In the genomic region with DNA sequence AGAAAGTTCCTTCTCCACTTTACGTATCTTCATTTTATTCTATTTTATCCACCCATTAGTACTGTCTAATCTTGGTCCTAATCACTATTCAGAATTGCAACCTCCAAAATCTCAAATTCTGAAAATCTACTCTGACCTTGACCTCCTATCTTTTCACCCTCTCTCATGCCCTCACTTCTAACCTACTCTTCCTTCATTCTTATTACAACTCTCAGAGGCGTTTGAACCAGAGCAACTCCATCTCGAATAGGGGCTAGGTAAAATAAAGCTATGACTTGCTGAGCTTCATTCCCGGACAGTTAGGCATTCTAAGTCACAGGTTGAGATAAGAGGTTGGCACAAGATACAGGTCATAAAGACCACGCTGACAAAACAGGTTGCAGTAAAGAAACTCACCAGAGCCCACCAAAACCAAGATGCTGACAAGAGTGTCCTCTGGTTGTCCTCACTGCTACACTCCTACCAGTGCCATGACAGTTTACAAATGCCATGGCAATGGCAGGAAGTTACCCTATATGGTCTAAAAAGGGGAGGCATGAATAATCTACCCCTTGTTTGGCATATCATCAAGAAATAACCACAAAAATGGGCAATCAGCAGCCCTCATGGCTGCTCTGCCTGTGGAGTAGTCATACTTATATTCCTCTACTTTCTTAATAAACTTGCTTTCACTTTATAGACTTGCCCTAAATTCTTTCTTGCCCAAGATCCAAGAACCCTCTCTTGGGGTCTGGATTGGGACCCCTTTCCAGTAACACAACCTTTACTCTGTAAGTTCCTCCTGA, we compare ENCODE assay signal across 15 cellular contexts. TPM values are rescaled to one million over a fixed set of nuclear protein-coding genes. Genes with fewer than 3 reads are reported as not detected.
DNase-seq lines count a peak whose midpoint lies in the region; ATAC-seq and TF ChIP-seq lines count a peak whose summit lies in the region.
"Had no signal": no experiment of that assay in that cellular context is flagged by ENCODE, and none has a peak within 500 bp of the region (broad histone marks: within the 10 kb centered on the region; RNA-seq: fewer than 3 reads in every experiment).

No MANE protein-coding gene starts in this region.

- peak overlapping the region; percentile 44 for H3K4me3 Mint-ChIP-seq in natural killer cell treated with Interleukin-12 subunit alpha and Interleukin-12 subunit beta and Interleukin-15 and Interleukin-18, amount 100 ng/mL, for 72 hours
- H3K4me3 Mint-ChIP-seq in natural killer cell, result no peak overlapping the region
- H3K4me3 Mint-ChIP-seq: activated naive CD4-positive, alpha-beta T cell treated with anti-CD3 and anti-CD28 coated beads, Interleukin-2, amount 50 U/mL, for 24 hours had no signal

- peaks cover 2 to 13% of the 10 kb centered on the region in 2 donors for H3K4me1 Mint-ChIP-seq in natural killer cell treated with Interleukin-12 subunit alpha and Interleukin-12 subunit beta and Interleukin-15 and Interleukin-18, amount 100 ng/mL, for 72 hours (ENCODE audit: low read depth in 2 of 2)
- peaks cover 0 to 8% of the 10 kb centered on the region in 2 donors for H3K4me1 Mint-ChIP-seq in natural killer cell
- H3K4me1 Mint-ChIP-seq: activated naive CD4-positive, alpha-beta T cell treated with anti-CD3 and anti-CD28 coated beads, Interleukin-2, amount 50 U/mL, for 24 hours had no signal

- WGBS in aorta, 2 donors, result 72 to 82% methylated on average over 5 of the region's 5 CpGs

- peaks cover 0 to 4% of the 10 kb centered on the region in 2 donors for H3K36me3 ChIP-seq in aorta (ENCODE audit: control insufficient read depth in 1 of 2, insufficient read depth in 2 of 2, low read length in 1 of 2)
- H3K36me3 ChIP-seq: transverse colon had no signal

- intact Hi-C loops in natural killer cell (cut with micrococcal nuclease), result no loop called here
- intact Hi-C loops in aorta (cut with DNase I), result no loop called here

- H3K9me3 Mint-ChIP-seq in natural killer cell treated with Interleukin-12 subunit alpha and Interleukin-12 subunit beta and Interleukin-15 and Interleukin-18, amount 100 ng/mL, for 72 hours, result no peaks in the 10 kb centered on the region
- H3K9me3 Mint-ChIP-seq in natural killer cell, result no peaks in the 10 kb centered on the region
- H3K9me3 Mint-ChIP-seq: activated naive CD4-positive, alpha-beta T cell treated with anti-CD3 and anti-CD28 coated beads, Interleukin-2, amount 50 U/mL, for 24 hours had no signal

- no peaks in the 10 kb centered on the region for H3K27me3 ChIP-seq in aorta (ENCODE audit: control insufficient read depth in 1 of 2, insufficient read depth in 2 of 2, low read length in 1 of 2)
- H3K27me3 ChIP-seq: heart left ventricle, neutrophil, transverse colon had no signal

- no peaks in the 10 kb centered on the region for H3K36me3 Mint-ChIP-seq in natural killer cell treated with Interleukin-12 subunit alpha and Interleukin-12 subunit beta and Interleukin-15 and Interleukin-18, amount 100 ng/mL, for 72 hours
- H3K36me3 Mint-ChIP-seq in natural killer cell, result no peaks in the 10 kb centered on the region

- no peaks in the 10 kb centered on the region for H3K9me3 ChIP-seq in aorta (ENCODE audit: control insufficient read depth, low read length)
- H3K9me3 ChIP-seq: heart left ventricle, neutrophil, transverse colon had no signal

- peak overlapping the region in 1 of 2 donors; percentile 39 for H3K27ac Mint-ChIP-seq in natural killer cell treated with Interleukin-12 subunit alpha and Interleukin-12 subunit beta and Interleukin-15 and Interleukin-18, amount 100 ng/mL, for 72 hours
- no peak overlapping the region for H3K27ac Mint-ChIP-seq in natural killer cell
- H3K27ac Mint-ChIP-seq: activated naive CD4-positive, alpha-beta T cell treated with anti-CD3 and anti-CD28 coated beads, Interleukin-2, amount 50 U/mL, for 24 hours had no signal

- no peaks in the 10 kb centered on the region for H3K27me3 Mint-ChIP-seq in natural killer cell treated with Interleukin-12 subunit alpha and Interleukin-12 subunit beta and Interleukin-15 and Interleukin-18, amount 100 ng/mL, for 72 hours
- H3K27me3 Mint-ChIP-seq in natural killer cell (ENCODE audit: low read depth in 2 of 2), result no peaks in the 10 kb centered on the region
- H3K27me3 Mint-ChIP-seq: activated naive CD4-positive, alpha-beta T cell treated with anti-CD3 and anti-CD28 coated beads, Interleukin-2, amount 50 U/mL, for 24 hours had no signal

- H3K4me1 ChIP-seq in aorta (ENCODE audit: control insufficient read depth in 1 of 2, insufficient read depth in 2 of 2, low read length in 2 of 2), result no peaks in the 10 kb centered on the region
- H3K4me1 ChIP-seq: transverse colon had no signal

- H3K27ac ChIP-seq in aorta (ENCODE audit: low read depth in 1 of 2, low read length in 2 of 2), result no peak overlapping the region
- H3K27ac ChIP-seq: heart left ventricle, KMS-11, neutrophil, transverse colon had no signal

- no peak for TF ChIP-seq CTCF in natural killer cell (IDR thresholded peaks at IDR 0.05)
- TF ChIP-seq CTCF in fibroblast of pulmonary artery (IDR thresholded peaks at IDR 0.05; ENCODE audit: low read length, missing control alignments), result no peak

- no peak for DNase-seq in natural killer cell treated with Interleukin-12 subunit alpha and Interleukin-12 subunit beta and Interleukin-15 and Interleukin-18, amount 100 ng/mL, for 72 hours (ENCODE audit: low spot score)
- DNase-seq in natural killer cell (no peak), fibroblast of pulmonary artery (ENCODE audit: low read depth) (peak; percentile 56), aorta (no peak), NCI-H2029 treated with DMSO at 0.1 percent for 48 hours (lab: John Stamatoyannopoulos, UW) (no peak), C1 segment of cervical spinal cord (lab: John Stamatoyannopoulos, UW) (no peak)
- DNase-seq: effector CD8-positive, alpha-beta T cell; heart left ventricle; small intestine; transverse colon had no signal

- H3K4me3 ChIP-seq in fibroblast of pulmonary artery (replicated peaks; ENCODE audit: low read depth, low read length) (no peak overlapping the region), aorta (ENCODE audit: low read length in 2 of 2) (no peak overlapping the region)
- H3K4me3 ChIP-seq: heart left ventricle, transverse colon had no signal

- ATAC-seq in natural killer cell treated with Interleukin-12 subunit alpha and Interleukin-12 subunit beta and Interleukin-15 and Interleukin-18, amount 100 ng/mL, for 72 hours, result no peak
- no peak for ATAC-seq in natural killer cell
- ATAC-seq in SK-N-SH treated with all-trans-retinoic acid at 6 μM for 48 hours, result peak; percentile 53
- no peak for ATAC-seq in aorta (ENCODE audit: low FRiP score)
- no peak for ATAC-seq in GM19351 (IDR thresholded peaks at IDR 0.05; ENCODE audit: unreplicated experiment)
- ATAC-seq: heart left ventricle had no signal

TF ChIP-seq in SK-N-SH treated with all-trans-retinoic acid at 6 μM for 48 hours, 23 proteins besides CTCF, POLR2A, EP300 and RAD21:
- TF ChIP-seq ARNTL (CRISPR knock-in tag; IDR thresholded peaks at IDR 0.05; ENCODE audit: borderline replicate concordance, low read depth) (no peak), ZFP3 (CRISPR knock-in tag; IDR thresholded peaks at IDR 0.05) (no peak), TOX (CRISPR knock-in tag; IDR thresholded peaks at IDR 0.05; ENCODE audit: borderline replicate concordance) (no peak), BACH2 (CRISPR knock-in tag; IDR thresholded peaks at IDR 0.05; ENCODE audit: borderline replicate concordance) (no peak), SNAI2 (CRISPR knock-in tag; IDR thresholded peaks at IDR 0.05) (no peak), PPARA (CRISPR knock-in tag; IDR thresholded peaks at IDR 0.05; ENCODE audit: borderline replicate concordance) (no peak), RARB (CRISPR knock-in tag; IDR thresholded peaks at IDR 0.05) (no peak)
- TF ChIP-seq, protein P1, sequence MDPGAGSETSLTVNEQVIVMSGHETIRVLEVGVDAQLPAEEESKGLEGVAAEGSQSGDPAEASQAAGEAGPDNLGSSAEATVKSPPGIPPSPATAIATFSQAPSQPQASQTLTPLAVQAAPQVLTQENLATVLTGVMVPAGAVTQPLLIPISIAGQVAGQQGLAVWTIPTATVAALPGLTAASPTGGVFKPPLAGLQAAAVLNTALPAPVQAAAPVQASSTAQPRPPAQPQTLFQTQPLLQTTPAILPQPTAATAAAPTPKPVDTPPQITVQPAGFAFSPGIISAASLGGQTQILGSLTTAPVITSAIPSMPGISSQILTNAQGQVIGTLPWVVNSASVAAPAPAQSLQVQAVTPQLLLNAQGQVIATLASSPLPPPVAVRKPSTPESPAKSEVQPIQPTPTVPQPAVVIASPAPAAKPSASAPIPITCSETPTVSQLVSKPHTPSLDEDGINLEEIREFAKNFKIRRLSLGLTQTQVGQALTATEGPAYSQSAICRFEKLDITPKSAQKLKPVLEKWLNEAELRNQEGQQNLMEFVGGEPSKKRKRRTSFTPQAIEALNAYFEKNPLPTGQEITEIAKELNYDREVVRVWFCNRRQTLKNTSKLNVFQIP (CRISPR knock-in tag; IDR thresholded peaks at IDR 0.05; ENCODE audit: borderline replicate concordance, low read depth), result no peak
- TF ChIP-seq, protein P2, sequence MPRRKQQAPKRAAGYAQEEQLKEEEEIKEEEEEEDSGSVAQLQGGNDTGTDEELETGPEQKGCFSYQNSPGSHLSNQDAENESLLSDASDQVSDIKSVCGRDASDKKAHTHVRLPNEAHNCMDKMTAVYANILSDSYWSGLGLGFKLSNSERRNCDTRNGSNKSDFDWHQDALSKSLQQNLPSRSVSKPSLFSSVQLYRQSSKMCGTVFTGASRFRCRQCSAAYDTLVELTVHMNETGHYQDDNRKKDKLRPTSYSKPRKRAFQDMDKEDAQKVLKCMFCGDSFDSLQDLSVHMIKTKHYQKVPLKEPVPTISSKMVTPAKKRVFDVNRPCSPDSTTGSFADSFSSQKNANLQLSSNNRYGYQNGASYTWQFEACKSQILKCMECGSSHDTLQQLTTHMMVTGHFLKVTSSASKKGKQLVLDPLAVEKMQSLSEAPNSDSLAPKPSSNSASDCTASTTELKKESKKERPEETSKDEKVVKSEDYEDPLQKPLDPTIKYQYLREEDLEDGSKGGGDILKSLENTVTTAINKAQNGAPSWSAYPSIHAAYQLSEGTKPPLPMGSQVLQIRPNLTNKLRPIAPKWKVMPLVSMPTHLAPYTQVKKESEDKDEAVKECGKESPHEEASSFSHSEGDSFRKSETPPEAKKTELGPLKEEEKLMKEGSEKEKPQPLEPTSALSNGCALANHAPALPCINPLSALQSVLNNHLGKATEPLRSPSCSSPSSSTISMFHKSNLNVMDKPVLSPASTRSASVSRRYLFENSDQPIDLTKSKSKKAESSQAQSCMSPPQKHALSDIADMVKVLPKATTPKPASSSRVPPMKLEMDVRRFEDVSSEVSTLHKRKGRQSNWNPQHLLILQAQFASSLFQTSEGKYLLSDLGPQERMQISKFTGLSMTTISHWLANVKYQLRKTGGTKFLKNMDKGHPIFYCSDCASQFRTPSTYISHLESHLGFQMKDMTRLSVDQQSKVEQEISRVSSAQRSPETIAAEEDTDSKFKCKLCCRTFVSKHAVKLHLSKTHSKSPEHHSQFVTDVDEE (CRISPR knock-in tag; IDR thresholded peaks at IDR 0.05), result no peak

RNA-seq across cellular contexts. Expression of a gene that starts 11.4 kb away (rescaled TPM):
- 10 to 100 TPM; 15.1 to 49.4 TPM for total RNA-seq in natural killer cell treated with Interleukin-12 subunit alpha and Interleukin-12 subunit beta and Interleukin-15 and Interleukin-18, amount 100 ng/mL, for 72 hours
- total RNA-seq in natural killer cell (10 to 100 TPM; 20.4 to 39.0 (median 26.4) TPM), aorta (10 to 100 TPM; 78.0 to 92.4 TPM)
- polyA plus RNA-seq in aorta, result 10 to 100 TPM; 17.4 to 17.5 TPM
